In genomic region chr7:5462216-5462615, GRCh38 we compare ENCODE assay signal across 13 cellular contexts. TPM values are rescaled to one million over a fixed set of nuclear protein-coding genes. Genes with fewer than 3 reads are reported as not detected.
A peak's percentile ranks its signal among the peaks of the same experiment; 100 is the strongest.
DNase-seq lines count a peak whose midpoint lies in the region; ATAC-seq, FAIRE-seq and TF ChIP-seq lines count a peak whose summit lies in the region.
"Had no signal": no experiment of that assay in that cellular context is flagged by ENCODE, and none has a peak within 500 bp of the region (broad histone marks: within the 10 kb centered on the region; RNA-seq: fewer than 3 reads in every experiment).

No MANE protein-coding gene starts in this region.

- no peaks in the 10 kb centered on the region for H3K27me3 ChIP-seq in BLaER1 treated with 17β-estradiol and CSF1 and Interleukin-3, amounts not matched to agents 10 nM and 100 nM
- no peaks in the 10 kb centered on the region for H3K27me3 ChIP-seq in CD8-positive, alpha-beta T cell (ENCODE audit: insufficient read depth, low read length)
- H3K27me3 ChIP-seq in GM12878 (replicated peaks in 1 of 2; ENCODE audit: control insufficient read depth in 2 of 2, insufficient read depth in 2 of 2, low read length in 1 of 2) (no peaks in the 10 kb centered on the region), esophagus muscularis mucosa (no peaks in the 10 kb centered on the region)

- in situ Hi-C loops in GM12878 (cut with MboI), result no loop called here

- no peak for TF ChIP-seq EP300 in GM12878 (IDR thresholded peaks at IDR 0.05; ENCODE audit: borderline replicate concordance in 1 of 2, control insufficient read depth in 1 of 2, low read depth in 2 of 2, low read length in 2 of 2)
- no peak for TF ChIP-seq EP300 in esophagus muscularis mucosa (IDR thresholded peaks at IDR 0.05)

- POLR2A ChIA-PET in CD8-positive, alpha-beta T cell (lab: Charles Lee), result no interaction called here
- POLR2A ChIA-PET in GM12878 (lab: Charles Lee), result no interaction called here

- no peaks in the 10 kb centered on the region for H3K9me3 ChIP-seq in BLaER1 treated with 17β-estradiol and CSF1 and Interleukin-3, amounts not matched to agents 10 nM and 100 nM (replicated peaks in 1 of 11)
- H3K9me3 ChIP-seq in CD8-positive, alpha-beta T cell (ENCODE audit: low read length), result no peaks in the 10 kb centered on the region
- H3K9me3 ChIP-seq in GM12878 (replicated peaks; ENCODE audit: control insufficient read depth, insufficient read depth, low read length) (no peaks in the 10 kb centered on the region), esophagus muscularis mucosa (no peaks in the 10 kb centered on the region)
- H3K9me3 ChIP-seq: Caco-2 had no signal

- no peak overlapping the region for H3K4me3 ChIP-seq in BLaER1 treated with 17β-estradiol and CSF1 and Interleukin-3, amounts not matched to agents 10 nM and 100 nM
- H3K4me3 ChIP-seq in CD8-positive, alpha-beta T cell (ENCODE audit: low read depth, low read length), result no peak overlapping the region
- no peak overlapping the region for H3K4me3 ChIP-seq in GM12878
- H3K4me3 ChIP-seq in esophagus muscularis mucosa, result no peak overlapping the region

- TF ChIP-seq CTCF in CD8-positive, alpha-beta T cell (IDR thresholded peaks at IDR 0.05), result no peak
- TF ChIP-seq CTCF in GM12878 (IDR thresholded peaks at IDR 0.05 in 2 of 3, conservative IDR thresholded peaks at IDR 0.05 in 1 of 3; ENCODE audit: control insufficient read depth in 2 of 3, extremely low read depth in 1 of 3, insufficient read depth in 1 of 3, low read depth in 3 of 3, low read length in 3 of 3), result no peak
- TF ChIP-seq CTCF in esophagus muscularis mucosa (IDR thresholded peaks at IDR 0.05), result no peak

- peak; percentile 92 for ATAC-seq in CD8-positive, alpha-beta T cell
- ATAC-seq in GM12878, result no peak

- peak in 1 of 7 experiments; percentile 60 for DNase-seq in CD8-positive, alpha-beta T cell
- DNase-seq in NOMO-1 treated with DMSO at 0.1 percent for 48 hours (lab: John Stamatoyannopoulos, UW; ENCODE audit: unreplicated experiment) (peak; percentile 53), GM12878 (ENCODE audit: low read depth, low spot score) (no peak), esophagus muscularis mucosa (ENCODE audit: extremely low spot score) (no peak), CD1c-positive myeloid dendritic cell (ENCODE audit: extremely low spot score) (no peak), HK-2 (ENCODE audit: unreplicated experiment) (no peak)
- DNase-seq: Caco-2, DMS53, HCEC 1CT, NCI-H1105 treated with DMSO at 0.1 percent for 48 hours, NCI-H187, NCI-H774 had no signal

- no TSS peak for BruUV-seq in GM12878 (replicated peaks; lab: Mats Ljungman, UMichigan)

- WGBS in GM12878 (ENCODE audit: insufficient coverage, insufficient replicate concordance, low lambda C conversion rate, missing lambda C conversion rate), result 69% methylated on average over 10 of the region's 10 CpGs
- 73% methylated on average over 10 of the region's 10 CpGs for WGBS in esophagus muscularis mucosa

- RAD21 ChIA-PET in GM12878 (lab: Charles Lee; ENCODE audit: unreplicated experiment), result no interaction called here

- H3K9me3 Mint-ChIP-seq in CD8-positive, alpha-beta T cell, result no peaks in the 10 kb centered on the region

- peaks cover 17 to 29% (median 26%) of the 10 kb centered on the region in 10 experiments for H3K4me1 ChIP-seq in BLaER1 treated with 17β-estradiol and CSF1 and Interleukin-3, amounts not matched to agents 10 nM and 100 nM
- peaks cover 4% of the 10 kb centered on the region for H3K4me1 ChIP-seq in CD8-positive, alpha-beta T cell (ENCODE audit: insufficient read depth, low read length)
- no peaks in the 10 kb centered on the region; the same call in 1 of the 2 replicates for H3K4me1 ChIP-seq in GM12878 (ENCODE audit: control insufficient read depth, insufficient read depth, low read length)
- H3K4me1 ChIP-seq in esophagus muscularis mucosa, result peaks cover 10 to 18% (median 13%) of the 10 kb centered on the region in 4 donors
- H3K4me1 ChIP-seq: Caco-2 had no signal

- no peak for TF ChIP-seq RAD21 in GM12878 (IDR thresholded peaks at IDR 0.05; ENCODE audit: insufficient read depth, low read depth, low read length)

- H3K79me2 ChIP-seq in GM12878 (ENCODE audit: control insufficient read depth, insufficient read depth, low read length), result no peaks in the 10 kb centered on the region

- H2AFZ ChIP-seq in GM12878 (ENCODE audit: control insufficient read depth, low read depth, low read length), result 0 out of 2 replicates have a peak overlapping the region, but pooled peaks have one; percentile 17

- no peak overlapping the region for H3K9ac ChIP-seq in BLaER1 treated with 17β-estradiol and CSF1 and Interleukin-3, amounts not matched to agents 10 nM and 100 nM
- H3K9ac ChIP-seq in GM12878 (ENCODE audit: control insufficient read depth, insufficient read depth, low read length), result no peak overlapping the region

- H3K27ac Mint-ChIP-seq in CD8-positive, alpha-beta T cell, result no peak overlapping the region

- CTCF ChIA-PET in CD8-positive, alpha-beta T cell (lab: Charles Lee), result no interaction called here
- CTCF ChIA-PET in GM12878 (lab: Yijun Ruan, JAX), result interaction anchor here (1.4 kb wide), 1 partner anchor 11 kb away, joined by 7 read pairs; no protein-coding TSS in a partner anchor

- no peaks in the 10 kb centered on the region for H4K20me1 ChIP-seq in BLaER1 treated with 17β-estradiol and CSF1 and Interleukin-3, amounts not matched to agents 10 nM and 100 nM
- no peaks in the 10 kb centered on the region for H4K20me1 ChIP-seq in GM12878 (ENCODE audit: control insufficient read depth, insufficient read depth)

- intact Hi-C loops in CD8-positive, alpha-beta T cell (cut with DNase I, micrococcal nuclease), result no loop called here
- intact Hi-C loops in GM12878 (cut with micrococcal nuclease; ENCODE audit: unreplicated experiment), result no loop called here
- intact Hi-C loops in esophagus muscularis mucosa (cut with DNase I), result no loop called here

- H3K4me2 ChIP-seq in BLaER1 treated with 17β-estradiol and CSF1 and Interleukin-3, amounts not matched to agents 10 nM and 100 nM, result peak overlapping the region in 10 of 11 experiments; percentile 9 to 65 (median 39); a peak in 15 of 22 replicates
- no peak overlapping the region for H3K4me2 ChIP-seq in GM12878 (ENCODE audit: control insufficient read depth, insufficient read depth)

- H3K4me1 Mint-ChIP-seq in CD8-positive, alpha-beta T cell (ENCODE audit: low read depth), result peaks cover 8% of the 10 kb centered on the region

- SMC1A ChIA-PET in GM12878 (lab: Charles Lee; ENCODE audit: uncharacterized antibody, unreplicated experiment), result interaction anchor here (1.0 kb wide), 1 partner anchor 11 kb away, joined by 3 read pairs; no protein-coding TSS in a partner anchor

- H3K4me3 Mint-ChIP-seq in CD8-positive, alpha-beta T cell, result peak overlapping the region; percentile 49

- TF ChIP-seq POLR2A in GM12878 (IDR thresholded peaks at IDR 0.05; ENCODE audit: low read depth, low read length), result no peak
- TF ChIP-seq POLR2A in esophagus muscularis mucosa (IDR thresholded peaks at IDR 0.05; ENCODE audit: low read depth), result no peak

- no peaks in the 10 kb centered on the region for H3K36me3 ChIP-seq in BLaER1 treated with 17β-estradiol and CSF1 and Interleukin-3, amounts not matched to agents 10 nM and 100 nM
- H3K36me3 ChIP-seq in CD8-positive, alpha-beta T cell (ENCODE audit: insufficient read depth, low read length), result no peaks in the 10 kb centered on the region
- H3K36me3 ChIP-seq in GM12878 (ENCODE audit: control insufficient read depth in 2 of 2, insufficient read depth in 2 of 2, low read length in 1 of 2), result no peaks in the 10 kb centered on the region
- H3K36me3 ChIP-seq in esophagus muscularis mucosa, result no peaks in the 10 kb centered on the region

- no peak overlapping the region for H3K27ac ChIP-seq in BLaER1 treated with 17β-estradiol and CSF1 and Interleukin-3, amounts not matched to agents 10 nM and 100 nM
- H3K27ac ChIP-seq in CD8-positive, alpha-beta T cell (ENCODE audit: low read depth, low read length), result no peak overlapping the region
- H3K27ac ChIP-seq in GM12878 (ENCODE audit: control insufficient read depth, insufficient read depth), result no peak overlapping the region
- no peak overlapping the region for H3K27ac ChIP-seq in esophagus muscularis mucosa (replicated peaks in 1 of 4)

- H3K27me3 Mint-ChIP-seq in CD8-positive, alpha-beta T cell (ENCODE audit: low read depth), result peaks cover 2% of the 10 kb centered on the region

- no peaks in the 10 kb centered on the region for H3K36me3 Mint-ChIP-seq in CD8-positive, alpha-beta T cell

- FAIRE-seq in GM12878 (lab: Jason Lieb, UNC), result no peak

RNA-seq across cellular contexts. Expression of gene TNRC18, which starts 38.6 kb away (rescaled TPM):
- 100 to 1,000 TPM in 1 of 2 experiments, 10 to 100 TPM in 1; 87.0 to 107 TPM for total RNA-seq in CD8-positive, alpha-beta T cell
- total RNA-seq in GM12878 (2013; cell fraction: nucleolus; rRNA removed), result 38.2 and 49.8 TPM in 2 replicates
- 6.5 and 6.8 TPM in 2 replicates for total RNA-seq in GM12878 (2014; rRNA removed)
- total RNA-seq in GM12878 (2014; rRNA removed; fragmentation: Illumina TruSeq; extraction: Trizol), result 10.6 and 11.5 TPM in 2 replicates
- 31.3 and 31.7 TPM in 2 replicates for total RNA-seq in GM12878 (2021)
- 7.4 TPM for polyA plus RNA-seq in GM12878 (2011; ENCODE audit: low read depth)
- polyA plus RNA-seq in GM12878 (2011; rRNA removed), result 3.9 and 4.0 TPM in 2 replicates
- polyA plus RNA-seq in GM12878 (2011; cell fraction: cytosol; rRNA removed), result 5.7 and 7.9 TPM in 2 replicates
- polyA plus RNA-seq in GM12878 (2011; cell fraction: nucleus; rRNA removed), result 13.3 and 22.8 TPM in 2 replicates
- polyA plus RNA-seq in GM12878 (2012), result 13.4 and 15.7 TPM in 2 replicates
- 10.3 and 18.2 TPM in 2 replicates for polyA plus RNA-seq in GM12878 (2014; fragmentation: Illumina TruSeq; extraction: Trizol)
- under 1 TPM; 0.02 to 0.10 TPM for polyA plus RNA-seq in GM12878 (2014; fragmentation: Nextera tagmentation; extraction: Ambion mirVana)
- polyA plus RNA-seq in GM12878 (2014; rRNA removed), result 13.7 and 17.2 TPM in 2 replicates
- 1 to 10 TPM; 1.0 to 1.2 TPM for polyA plus RNA-seq in GM12878 (2016; fragmentation: Nextera tagmentation; extraction: Ambion mirVana)
- polyA minus RNA-seq in GM12878 (2011; rRNA and poly(A)+ RNA removed), result 10.2 and 17.6 TPM in 2 replicates
- polyA minus RNA-seq in GM12878 (2011; cell fraction: cytosol; rRNA and poly(A)+ RNA removed), result 12.0 and 17.7 TPM in 2 replicates
- polyA minus RNA-seq in GM12878 (2011; cell fraction: nucleus; rRNA and poly(A)+ RNA removed), result 10.3 and 17.7 TPM in 2 replicates
- 100 to 1,000 TPM; 101 to 277 (median 166) TPM for total RNA-seq in esophagus muscularis mucosa

RNA-seq across cellular contexts. Expression of gene FBXL18, which starts 51.4 kb away (rescaled TPM):
- 1 to 10 TPM; 6.7 to 7.9 TPM for total RNA-seq in CD8-positive, alpha-beta T cell
- total RNA-seq in GM12878 (2013; cell fraction: nucleolus; rRNA removed), result 14.1 and 16.0 TPM in 2 replicates
- 4.7 and 6.7 TPM in 2 replicates for total RNA-seq in GM12878 (2014; rRNA removed)
- total RNA-seq in GM12878 (2014; rRNA removed; fragmentation: Illumina TruSeq; extraction: Trizol), result 2.0 and 2.8 TPM in 2 replicates
- 15.9 and 19.6 TPM in 2 replicates for total RNA-seq in GM12878 (2021)
- 1.1 TPM for polyA plus RNA-seq in GM12878 (2011; ENCODE audit: low read depth)
- 0.61 and 2.0 TPM in 2 replicates for polyA plus RNA-seq in GM12878 (2011; rRNA removed)
- 2.1 and 3.8 TPM in 2 replicates for polyA plus RNA-seq in GM12878 (2011; cell fraction: cytosol; rRNA removed)
- 5.4 and 10.5 TPM in 2 replicates for polyA plus RNA-seq in GM12878 (2011; cell fraction: nucleus; rRNA removed)
- polyA plus RNA-seq in GM12878 (2012), result 3.4 TPM in 2 replicates
- polyA plus RNA-seq in GM12878 (2014; fragmentation: Illumina TruSeq; extraction: Trizol), result 0.95 and 2.7 TPM in 2 replicates
- polyA plus RNA-seq in GM12878 (2014; fragmentation: Nextera tagmentation; extraction: Ambion mirVana), result 1 to 10 TPM in 1 of 2 experiments, under 1 TPM in 1; 0.80 to 1.1 TPM
- polyA plus RNA-seq in GM12878 (2014; rRNA removed), result 10.0 and 11.3 TPM in 2 replicates
- polyA plus RNA-seq in GM12878 (2016; fragmentation: Nextera tagmentation; extraction: Ambion mirVana), result 10 to 100 TPM; 13.6 to 14.8 TPM
- polyA minus RNA-seq in GM12878 (2011; rRNA and poly(A)+ RNA removed), result 4.2 and 6.3 TPM in 2 replicates
- 4.8 and 5.6 TPM in 2 replicates for polyA minus RNA-seq in GM12878 (2011; cell fraction: cytosol; rRNA and poly(A)+ RNA removed)
- 3.7 and 7.7 TPM in 2 replicates for polyA minus RNA-seq in GM12878 (2011; cell fraction: nucleus; rRNA and poly(A)+ RNA removed)
- 10 to 100 TPM in 2 of 4 donors, 1 to 10 TPM in 2; 4.6 to 12.7 (median 8.4) TPM for total RNA-seq in esophagus muscularis mucosa
